In genomic region chr9:3954228-3954949, GRCh38 we compare ENCODE assay signal across 25 cellular contexts.
A peak's percentile ranks its signal among the peaks of the same experiment; 100 is the strongest.
DNase-seq lines count a peak whose midpoint lies in the region; ATAC-seq and TF ChIP-seq lines count a peak whose summit lies in the region.
"Had no signal": no experiment of that assay in that cellular context is flagged by ENCODE, and none has a peak within 500 bp of the region (broad histone marks: within the 10 kb centered on the region; RNA-seq: fewer than 3 reads in every experiment).

No MANE protein-coding gene starts in this region.

- peak overlapping the region; percentile 77 to 86 (median 82) for H3K27ac Mint-ChIP-seq in nephron
- H3K27ac Mint-ChIP-seq in natural killer cell treated with Interleukin-12 subunit alpha and Interleukin-12 subunit beta and Interleukin-15 and Interleukin-18, amount 100 ng/mL, for 72 hours: no peak overlapping the region
- H3K27ac Mint-ChIP-seq: activated B cell treated with CpG ODN at 0.5 μM for 24 hours; activated CD8-positive, alpha-beta T cell treated with anti-CD3 and anti-CD28 coated beads, Interleukin-2, amount 10 ng/mL, durations not matched to agents 7 days and 5 days; CD4-positive, alpha-beta memory T cell had no signal

- H4K20me1 ChIP-seq in BLaER1: no peaks in the 10 kb centered on the region

- no peak for ATAC-seq in HG02970 (IDR thresholded peaks at IDR 0.05; ENCODE audit: low FRiP score, unreplicated experiment)
- no peak for ATAC-seq in HG02610 (IDR thresholded peaks at IDR 0.05; ENCODE audit: unreplicated experiment)
- no peak for ATAC-seq in natural killer cell treated with Interleukin-12 subunit alpha and Interleukin-12 subunit beta and Interleukin-15 and Interleukin-18, amount 100 ng/mL, for 72 hours
- ATAC-seq: activated CD8-positive, alpha-beta T cell treated with anti-CD3 and anti-CD28 coated beads, Interleukin-2, amount 10 ng/mL, durations not matched to agents 7 days and 5 days had no signal

- H3K27me3 Mint-ChIP-seq in nephron (ENCODE audit: low read depth): peaks cover 4% of the 10 kb centered on the region
- peaks cover 5 to 19% of the 10 kb centered on the region in 2 donors for H3K27me3 Mint-ChIP-seq in natural killer cell treated with Interleukin-12 subunit alpha and Interleukin-12 subunit beta and Interleukin-15 and Interleukin-18, amount 100 ng/mL, for 72 hours
- H3K27me3 Mint-ChIP-seq: activated B cell treated with CpG ODN at 0.5 μM for 24 hours had no signal

- H3K9me3 Mint-ChIP-seq in nephron: no peaks in the 10 kb centered on the region
- no peaks in the 10 kb centered on the region for H3K9me3 Mint-ChIP-seq in natural killer cell treated with Interleukin-12 subunit alpha and Interleukin-12 subunit beta and Interleukin-15 and Interleukin-18, amount 100 ng/mL, for 72 hours
- H3K9me3 Mint-ChIP-seq: activated B cell treated with CpG ODN at 0.5 μM for 24 hours; CD4-positive, alpha-beta memory T cell had no signal

- H3K9ac ChIP-seq in BLaER1: no peak overlapping the region

- H3K4me3 ChIP-seq in BLaER1 (no peak overlapping the region), choroid plexus epithelial cell (ENCODE audit: low read depth, low read length) (no peak overlapping the region)
- H3K4me3 ChIP-seq: coronary artery, Peyer's patch, SJCRH30, upper lobe of left lung had no signal

- no peaks in the 10 kb centered on the region for H3K27me3 ChIP-seq in BLaER1
- H3K27me3 ChIP-seq: Peyer's patch, SJCRH30, upper lobe of left lung had no signal

- peaks cover 82% of the 10 kb centered on the region for H3K4me1 ChIP-seq in BLaER1
- H3K4me1 ChIP-seq: Peyer's patch, SJCRH30 had no signal

- peak; percentile 62 for DNase-seq in NCI-H1048 (lab: John Stamatoyannopoulos, UW)
- peak; percentile 43 for DNase-seq in choroid plexus epithelial cell (ENCODE audit: low read depth)
- no peak for DNase-seq in activated CD4-positive, alpha-beta T cell treated with anti-CD3 and anti-CD28 coated beads, Interleukin-2, amount 50 U/mL, for 1 hour
- DNase-seq in natural killer cell treated with Interleukin-12 subunit alpha and Interleukin-12 subunit beta and Interleukin-15 and Interleukin-18, amount 100 ng/mL, for 72 hours (ENCODE audit: low spot score): no peak
- DNase-seq: activated B cell treated with CpG ODN at 0.5 μM for 24 hours; activated CD8-positive, alpha-beta T cell treated with anti-CD3 and anti-CD28 coated beads, Interleukin-2, amount 10 ng/mL, durations not matched to agents 7 days and 5 days; activated naive CD4-positive, alpha-beta T cell treated with Interleukin-2 at 50 U/mL for 16 hours; activated T-cell treated with anti-CD3 and anti-CD28 coated beads, Interleukin-2, amount 50 U/mL, for 1 hour; aorta; CD4-positive, alpha-beta memory T cell; NCI-H1105 treated with DMSO at 0.1 percent for 48 hours; NCI-H2081 treated with DMSO at 0.1 percent for 48 hours; NCI-H510A; NK-92 treated with Interleukin-12 subunit alpha and Interleukin-12 subunit beta, amount 100 ng/mL, for 24 hours; nucleus accumbens; Peyer's patch; retina; SJCRH30; stimulated activated CD4-positive, alpha-beta T cell treated with anti-CD3 and anti-CD28 coated beads, Interleukin-12 subunit alpha, Interleukin-12 subunit beta, amount 100 ng/mL, for 4 hours; upper lobe of left lung had no signal

- no peaks in the 10 kb centered on the region for H3K36me3 Mint-ChIP-seq in nephron (ENCODE audit: low read depth)
- no peaks in the 10 kb centered on the region for H3K36me3 Mint-ChIP-seq in natural killer cell treated with Interleukin-12 subunit alpha and Interleukin-12 subunit beta and Interleukin-15 and Interleukin-18, amount 100 ng/mL, for 72 hours
- H3K36me3 Mint-ChIP-seq: CD4-positive, alpha-beta memory T cell had no signal

- peaks cover 28% of the 10 kb centered on the region for H3K4me1 Mint-ChIP-seq in nephron
- H3K4me1 Mint-ChIP-seq in natural killer cell treated with Interleukin-12 subunit alpha and Interleukin-12 subunit beta and Interleukin-15 and Interleukin-18, amount 100 ng/mL, for 72 hours (ENCODE audit: low read depth in 2 of 2): no peaks in the 10 kb centered on the region
- H3K4me1 Mint-ChIP-seq: activated B cell treated with CpG ODN at 0.5 μM for 24 hours; CD4-positive, alpha-beta memory T cell had no signal

- peak overlapping the region; percentile 87 for H3K27ac ChIP-seq in BLaER1
- H3K27ac ChIP-seq: Peyer's patch, SJCRH30, upper lobe of left lung had no signal

- TF ChIP-seq CTCF in choroid plexus epithelial cell (conservative IDR thresholded peaks at IDR 0.05; ENCODE audit: low read depth, low read length): no peak
- no peak for TF ChIP-seq CTCF in nephron (IDR thresholded peaks at IDR 0.05; ENCODE audit: unreplicated experiment in 3 of 3)

- no peaks in the 10 kb centered on the region for H3K9me3 ChIP-seq in BLaER1
- H3K9me3 ChIP-seq: Peyer's patch, SJCRH30, upper lobe of left lung had no signal

- H3K4me2 ChIP-seq in BLaER1: peak overlapping the region; percentile 85

- H3K36me3 ChIP-seq in BLaER1: peaks cover 4% of the 10 kb centered on the region; the same call in 1 of the 2 replicates
- H3K36me3 ChIP-seq: Peyer's patch, SJCRH30, upper lobe of left lung had no signal

- H3K4me3 Mint-ChIP-seq in nephron: no peak overlapping the region
- H3K4me3 Mint-ChIP-seq in natural killer cell treated with Interleukin-12 subunit alpha and Interleukin-12 subunit beta and Interleukin-15 and Interleukin-18, amount 100 ng/mL, for 72 hours: no peak overlapping the region
- H3K4me3 Mint-ChIP-seq: activated B cell treated with CpG ODN at 0.5 μM for 24 hours; activated CD8-positive, alpha-beta T cell treated with anti-CD3 and anti-CD28 coated beads, Interleukin-2, amount 10 ng/mL, durations not matched to agents 7 days and 5 days; CD4-positive, alpha-beta memory T cell had no signal

Comparison
In these comparisons a context has a peak if more than half of its experiments do, and no peak if none do; other contexts are left out.
1. DNase-seq: peak in NCI-H1048 (single experiment) and choroid plexus epithelial cell (single experiment); none in activated CD4-positive, alpha-beta T cell treated with anti-CD3 and anti-CD28 coated beads, Interleukin-2, amount 50 U/mL, for 1 hour (single experiment) and natural killer cell treated with Interleukin-12 subunit alpha and Interleukin-12 subunit beta and Interleukin-15 and Interleukin-18, amount 100 ng/mL, for 72 hours (single experiment).
2. H3K27ac Mint-ChIP-seq: peak in nephron (3 of 3); none in natural killer cell treated with Interleukin-12 subunit alpha and Interleukin-12 subunit beta and Interleukin-15 and Interleukin-18, amount 100 ng/mL, for 72 hours (0 of 2).